ENCODE assay signal across 8 cellular contexts in the genomic region with DNA sequence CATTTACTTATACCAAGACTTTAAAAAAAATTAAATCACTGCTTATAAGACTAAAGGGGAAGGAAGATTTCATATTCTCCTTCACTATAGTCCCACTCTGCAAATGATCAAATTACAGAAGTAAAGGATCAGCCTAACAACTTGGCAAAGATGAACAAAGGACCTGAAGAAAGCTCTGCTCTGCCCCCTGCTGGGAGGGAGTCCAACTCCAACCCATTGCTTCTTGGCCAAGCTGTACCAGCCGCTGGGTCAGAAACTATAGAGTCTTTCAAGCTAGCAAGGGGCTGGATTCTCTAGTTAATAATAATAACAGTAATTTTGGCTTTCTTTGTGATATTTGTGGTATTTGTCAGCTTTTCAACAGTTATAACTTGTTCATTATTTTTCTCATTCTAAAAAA.
DNase-seq lines count a peak whose midpoint lies in the region; ATAC-seq and TF ChIP-seq lines count a peak whose summit lies in the region.

No MANE protein-coding gene starts in this region.

- no peaks in the 10 kb centered on the region for H3K4me1 Mint-ChIP-seq in nephron progenitor cell
- H3K4me1 Mint-ChIP-seq in natural killer cell treated with Interleukin-12 subunit alpha and Interleukin-12 subunit beta and Interleukin-15 and Interleukin-18, amount 100 ng/mL, for 72 hours (ENCODE audit: low read depth in 2 of 2), result no peaks in the 10 kb centered on the region

- H3K4me3 ChIP-seq in choroid plexus epithelial cell (ENCODE audit: low read depth, low read length), result no peak overlapping the region

- H3K27me3 Mint-ChIP-seq in nephron progenitor cell (ENCODE audit: low read depth, poor library complexity), result no peaks in the 10 kb centered on the region
- no peaks in the 10 kb centered on the region for H3K27me3 Mint-ChIP-seq in natural killer cell treated with Interleukin-12 subunit alpha and Interleukin-12 subunit beta and Interleukin-15 and Interleukin-18, amount 100 ng/mL, for 72 hours

- DNase-seq in Daoy (ENCODE audit: low read depth) (peak; percentile 6), NCI-H1930 (lab: John Stamatoyannopoulos, UW) (peak; percentile 1), choroid plexus epithelial cell (ENCODE audit: low read depth) (peak; percentile 21), nephron progenitor cell (peak; percentile 59)
- no peak for DNase-seq in natural killer cell treated with Interleukin-12 subunit alpha and Interleukin-12 subunit beta and Interleukin-15 and Interleukin-18, amount 100 ng/mL, for 72 hours (ENCODE audit: low spot score)

- H3K4me3 Mint-ChIP-seq in nephron progenitor cell, result no peak overlapping the region
- H3K4me3 Mint-ChIP-seq in natural killer cell treated with Interleukin-12 subunit alpha and Interleukin-12 subunit beta and Interleukin-15 and Interleukin-18, amount 100 ng/mL, for 72 hours, result no peak overlapping the region

- no peaks in the 10 kb centered on the region for H3K9me3 Mint-ChIP-seq in nephron progenitor cell
- peaks cover 4% of the 10 kb centered on the region for H3K9me3 Mint-ChIP-seq in natural killer cell treated with Interleukin-12 subunit alpha and Interleukin-12 subunit beta and Interleukin-15 and Interleukin-18, amount 100 ng/mL, for 72 hours

- H3K36me3 Mint-ChIP-seq in nephron progenitor cell (ENCODE audit: low read depth), result no peaks in the 10 kb centered on the region
- no peaks in the 10 kb centered on the region for H3K36me3 Mint-ChIP-seq in natural killer cell treated with Interleukin-12 subunit alpha and Interleukin-12 subunit beta and Interleukin-15 and Interleukin-18, amount 100 ng/mL, for 72 hours

- no peak overlapping the region for H3K27ac Mint-ChIP-seq in nephron progenitor cell
- H3K27ac Mint-ChIP-seq in natural killer cell treated with Interleukin-12 subunit alpha and Interleukin-12 subunit beta and Interleukin-15 and Interleukin-18, amount 100 ng/mL, for 72 hours, result no peak overlapping the region

- peak; percentile 59 for TF ChIP-seq CTCF in choroid plexus epithelial cell (conservative IDR thresholded peaks at IDR 0.05; ENCODE audit: low read depth, low read length)
- TF ChIP-seq CTCF in nephron progenitor cell (IDR thresholded peaks at IDR 0.05), result peak; percentile 58

- peak; percentile 73 for ATAC-seq in GM21367 (IDR thresholded peaks at IDR 0.05; ENCODE audit: unreplicated experiment)
- ATAC-seq in activated CD4-positive, CD25-positive, alpha-beta regulatory T cell treated with anti-CD3 and anti-CD28 coated beads, Interleukin-2, amount 50 U/mL, for 24 hours, result no peak
- ATAC-seq in HG03135 (IDR thresholded peaks at IDR 0.05; ENCODE audit: unreplicated experiment), result no peak
- ATAC-seq in natural killer cell treated with Interleukin-12 subunit alpha and Interleukin-12 subunit beta and Interleukin-15 and Interleukin-18, amount 100 ng/mL, for 72 hours, result no peak
